In genomic region chr20:5067877-5068276, GRCh38 we compare ENCODE assay signal across 20 cellular contexts.
"Had no signal": no experiment of that assay in that cellular context is flagged by ENCODE, and none has a peak within 500 bp of the region (broad histone marks: within the 10 kb centered on the region; RNA-seq: fewer than 3 reads in every experiment).

No MANE protein-coding gene starts in this region.

- H3K9me3 ChIP-seq: adrenal gland had no signal

- H3K27me3 Mint-ChIP-seq: activated CD8-positive, alpha-beta T cell treated with anti-CD3 and anti-CD28 coated beads for 36 hours; activated naive CD8-positive, alpha-beta T cell treated with anti-CD3 and anti-CD28 coated beads, Interleukin-2, amount 10 ng/mL, durations not matched to agents 7 days and 5 days had no signal

- H3K27me3 ChIP-seq: adrenal gland had no signal

- H3K4me3 Mint-ChIP-seq: activated CD8-positive, alpha-beta T cell treated with anti-CD3 and anti-CD28 coated beads for 36 hours; activated naive CD8-positive, alpha-beta T cell treated with anti-CD3 and anti-CD28 coated beads, Interleukin-2, amount 10 ng/mL, durations not matched to agents 7 days and 5 days; T-helper 1 cell treated with Interleukin-12 subunit alpha and Interleukin-12 subunit beta and Interleukin-4 antibody, amounts not matched to agents 30 μg/mL and 1 μg/mL, for 36 hours had no signal

- DNase-seq: activated CD4-positive, alpha-beta T cell treated with anti-CD3 and anti-CD28 coated beads for 4 hours; activated CD8-positive, alpha-beta memory T cell treated with anti-CD3 and anti-CD28 coated beads, Interleukin-2, amount 50 U/mL, for 4 hours; activated CD8-positive, alpha-beta T cell treated with anti-CD3 and anti-CD28 coated beads for 36 hours; activated naive CD4-positive, alpha-beta T cell treated with anti-CD3 and anti-CD28 coated beads, Interleukin-2, amount 50 U/mL, for 16 hours; activated naive CD8-positive, alpha-beta T cell treated with anti-CD3 and anti-CD28 coated beads, Interleukin-2, amount 10 ng/mL, durations not matched to agents 7 days and 5 days; adrenal gland; anterior cingulate cortex; central memory CD4-positive, alpha-beta T cell; Kasumi-1; NCI-H1105; NCI-H1436; NCI-H1694 treated with DMSO at 0.1 percent for 48 hours; NCI-H2081; NCI-H510A treated with DMSO at 0.1 percent for 48 hours; NCI-H69; NK-92 treated with Interleukin-12 subunit alpha and Interleukin-12 subunit beta, amount 100 ng/mL, for 24 hours; PC-3; SHP77 treated with DMSO at 0.1 percent for 48 hours had no signal

- H3K27ac Mint-ChIP-seq: activated CD8-positive, alpha-beta T cell treated with anti-CD3 and anti-CD28 coated beads for 36 hours had no signal

- H3K4me3 ChIP-seq: adrenal gland had no signal

- H3K9me3 Mint-ChIP-seq: activated CD8-positive, alpha-beta T cell treated with anti-CD3 and anti-CD28 coated beads for 36 hours; activated naive CD8-positive, alpha-beta T cell treated with anti-CD3 and anti-CD28 coated beads, Interleukin-2, amount 10 ng/mL, durations not matched to agents 7 days and 5 days; T-helper 1 cell treated with Interleukin-12 subunit alpha and Interleukin-12 subunit beta and Interleukin-4 antibody, amounts not matched to agents 30 μg/mL and 1 μg/mL, for 36 hours had no signal

- H3K36me3 ChIP-seq: adrenal gland had no signal

- ATAC-seq: activated CD4-positive, CD25-positive, alpha-beta regulatory T cell treated with anti-CD3 and anti-CD28 coated beads, Interleukin-2, amount 50 U/mL, for 24 hours; activated CD8-positive, alpha-beta T cell treated with anti-CD3 and anti-CD28 coated beads for 36 hours; PC-3 had no signal

- H3K27ac ChIP-seq: adrenal gland had no signal
